ENCODE assay signal across 1 cellular context in the genomic region with DNA sequence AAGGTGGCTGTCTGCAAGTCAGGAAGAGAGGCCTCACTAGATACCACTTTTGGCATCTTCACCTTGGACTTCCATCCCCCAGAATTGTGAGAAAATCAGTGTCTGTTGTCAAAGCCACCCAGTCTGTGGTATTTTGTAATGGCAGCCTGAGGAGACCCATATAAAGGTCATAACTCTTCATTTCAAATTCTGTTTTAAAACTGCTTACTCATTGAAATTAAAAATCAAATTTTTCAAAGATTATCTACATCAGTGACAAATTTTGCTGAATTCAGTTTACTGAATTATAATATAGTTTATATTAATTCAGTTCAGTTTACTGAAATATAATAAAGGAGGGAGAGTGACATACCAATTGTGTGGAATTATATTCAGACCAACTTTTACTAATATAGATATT.
TF ChIP-seq lines count a peak whose summit lies in the region.

No MANE protein-coding gene starts in this region.

TF ChIP-seq in A549, 52 proteins besides CTCF, POLR2A, EP300 and RAD21:
- TF ChIP-seq, protein P1, sequence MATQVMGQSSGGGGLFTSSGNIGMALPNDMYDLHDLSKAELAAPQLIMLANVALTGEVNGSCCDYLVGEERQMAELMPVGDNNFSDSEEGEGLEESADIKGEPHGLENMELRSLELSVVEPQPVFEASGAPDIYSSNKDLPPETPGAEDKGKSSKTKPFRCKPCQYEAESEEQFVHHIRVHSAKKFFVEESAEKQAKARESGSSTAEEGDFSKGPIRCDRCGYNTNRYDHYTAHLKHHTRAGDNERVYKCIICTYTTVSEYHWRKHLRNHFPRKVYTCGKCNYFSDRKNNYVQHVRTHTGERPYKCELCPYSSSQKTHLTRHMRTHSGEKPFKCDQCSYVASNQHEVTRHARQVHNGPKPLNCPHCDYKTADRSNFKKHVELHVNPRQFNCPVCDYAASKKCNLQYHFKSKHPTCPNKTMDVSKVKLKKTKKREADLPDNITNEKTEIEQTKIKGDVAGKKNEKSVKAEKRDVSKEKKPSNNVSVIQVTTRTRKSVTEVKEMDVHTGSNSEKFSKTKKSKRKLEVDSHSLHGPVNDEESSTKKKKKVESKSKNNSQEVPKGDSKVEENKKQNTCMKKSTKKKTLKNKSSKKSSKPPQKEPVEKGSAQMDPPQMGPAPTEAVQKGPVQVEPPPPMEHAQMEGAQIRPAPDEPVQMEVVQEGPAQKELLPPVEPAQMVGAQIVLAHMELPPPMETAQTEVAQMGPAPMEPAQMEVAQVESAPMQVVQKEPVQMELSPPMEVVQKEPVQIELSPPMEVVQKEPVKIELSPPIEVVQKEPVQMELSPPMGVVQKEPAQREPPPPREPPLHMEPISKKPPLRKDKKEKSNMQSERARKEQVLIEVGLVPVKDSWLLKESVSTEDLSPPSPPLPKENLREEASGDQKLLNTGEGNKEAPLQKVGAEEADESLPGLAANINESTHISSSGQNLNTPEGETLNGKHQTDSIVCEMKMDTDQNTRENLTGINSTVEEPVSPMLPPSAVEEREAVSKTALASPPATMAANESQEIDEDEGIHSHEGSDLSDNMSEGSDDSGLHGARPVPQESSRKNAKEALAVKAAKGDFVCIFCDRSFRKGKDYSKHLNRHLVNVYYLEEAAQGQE (IDR thresholded peaks at IDR 0.05): no peak
- TF ChIP-seq RARB (CRISPR knock-in tag; IDR thresholded peaks at IDR 0.05): no peak
- peak; percentile 15 for TF ChIP-seq MAFK (IDR thresholded peaks at IDR 0.05; ENCODE audit: partially characterized antibody)
- TF ChIP-seq KDM1A (IDR thresholded peaks at IDR 0.05; ENCODE audit: low read depth): no peak
